In the genomic region with DNA sequence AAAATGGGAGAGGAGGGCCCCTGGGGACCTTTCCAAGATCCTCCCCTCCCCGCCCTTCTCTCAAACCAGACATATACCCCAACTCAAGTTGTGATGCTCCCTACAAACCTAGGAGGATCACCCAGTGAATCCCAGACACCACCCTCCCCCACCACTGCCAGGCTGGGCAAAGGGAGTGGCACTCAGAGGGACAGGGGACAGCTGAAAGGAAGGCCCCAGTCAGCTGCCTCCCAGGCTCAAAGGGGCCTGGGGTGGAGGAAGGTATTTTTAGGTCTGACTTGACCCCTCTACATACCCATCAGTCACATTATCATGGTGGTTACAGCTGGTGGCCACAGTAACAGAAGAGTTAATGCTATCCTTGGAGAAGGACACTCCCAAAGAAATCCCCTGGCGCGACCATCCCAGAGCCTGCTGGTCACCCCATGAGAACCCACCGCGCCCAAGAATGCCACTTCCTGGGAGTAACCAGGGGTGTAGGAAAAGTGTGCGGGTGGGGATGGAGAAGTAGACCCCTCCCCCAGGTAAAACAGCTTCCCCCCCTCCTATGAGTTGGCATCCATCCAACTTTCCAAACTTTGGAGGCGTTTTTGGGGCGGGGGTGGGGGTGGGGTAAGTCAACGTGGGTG, we compare ENCODE assay signal across 9 cellular contexts. TPM values are rescaled to one million over a fixed set of nuclear protein-coding genes. Genes with fewer than 3 reads are reported as not detected.
DNase-seq lines count a peak whose midpoint lies in the region; ATAC-seq and TF ChIP-seq lines count a peak whose summit lies in the region.
"Had no signal": no experiment of that assay in that cellular context is flagged by ENCODE, and none has a peak within 500 bp of the region (broad histone marks: within the 10 kb centered on the region; RNA-seq: fewer than 3 reads in every experiment).

No MANE protein-coding gene starts in this region.

- H3K9ac ChIP-seq in skeletal muscle tissue (ENCODE audit: low read depth in 1 of 3, low read length in 3 of 3): peak overlapping the region; percentile 63 to 89 (median 88)

- H3K36me3 ChIP-seq in SJCRH30 (peaks cover 25% of the 10 kb centered on the region), skeletal muscle tissue (ENCODE audit: control insufficient read depth in 3 of 3, insufficient read depth in 3 of 3, low read length in 3 of 3) (peaks cover 4 to 16% (median 10%) of the 10 kb centered on the region in 3 donors)

- DNase-seq in SJCRH30 (peak; percentile 71), fibroblast of pulmonary artery (ENCODE audit: low read depth) (no peak), mucosa of gallbladder (ENCODE audit: low spot score) (no peak)
- no peak for DNase-seq in stimulated activated CD4-positive, alpha-beta T cell treated with anti-CD3 and anti-CD28 coated beads, Interleukin-4, amount 100 ng/mL, for 24 hours

- H3K27me3 ChIP-seq in SJCRH30 (no peaks in the 10 kb centered on the region), skeletal muscle tissue (ENCODE audit: control insufficient read depth in 3 of 3, insufficient read depth in 3 of 3, low read length in 3 of 3) (no peaks in the 10 kb centered on the region)

- H3K4me3 ChIP-seq in GM08714 (ENCODE audit: low read length) (peak overlapping the region; percentile 28; the same call in 1 of the 2 replicates), SJCRH30 (peak overlapping the region; percentile 96), fibroblast of pulmonary artery (replicated peaks; ENCODE audit: low read depth, low read length) (peak overlapping the region; percentile 77), skeletal muscle tissue (ENCODE audit: low read length in 3 of 3) (peak overlapping the region; percentile 48 to 77 (median 72))

- H3K9me3 ChIP-seq in SJCRH30 (replicated peaks) (no peaks in the 10 kb centered on the region), skeletal muscle tissue (ENCODE audit: control insufficient read depth in 3 of 3, low read length in 3 of 3) (no peaks in the 10 kb centered on the region)

- peaks cover 26% of the 10 kb centered on the region for H3K4me1 ChIP-seq in SJCRH30
- peaks cover 67 to 70% (median 68%) of the 10 kb centered on the region in 3 donors for H3K4me1 ChIP-seq in skeletal muscle tissue (ENCODE audit: control insufficient read depth in 3 of 3, insufficient read depth in 3 of 3, low read length in 3 of 3)

- peak overlapping the region; percentile 64 for H3K27ac ChIP-seq in SJCRH30
- peak overlapping the region; percentile 99 for H3K27ac ChIP-seq in skeletal muscle tissue (ENCODE audit: low read depth, low read length)

- TF ChIP-seq CTCF in fibroblast of pulmonary artery (IDR thresholded peaks at IDR 0.05; ENCODE audit: low read length, missing control alignments): no peak

- no peak for ATAC-seq in GM18870 (IDR thresholded peaks at IDR 0.05; ENCODE audit: unreplicated experiment)
- ATAC-seq in GM21529 (IDR thresholded peaks at IDR 0.05; ENCODE audit: unreplicated experiment): no peak

RNA-seq across cellular contexts. Expression of gene CACNB1, which starts 1.2 kb away (rescaled TPM):
- 4.6 and 8.3 TPM in 2 replicates for total RNA-seq in SJCRH30 (2014; rRNA removed; shearing (Covaris generic))
- total RNA-seq in skeletal muscle tissue: 146 TPM
- total RNA-seq in mucosa of gallbladder: 6.4 TPM

RNA-seq across cellular contexts. Expression of gene RPL19, which starts 3.8 kb away (rescaled TPM):
- 2,386 and 2,441 TPM in 2 replicates for total RNA-seq in SJCRH30 (2014; rRNA removed; shearing (Covaris generic))
- total RNA-seq in skeletal muscle tissue: 1,766 TPM
- 1,121 TPM for total RNA-seq in mucosa of gallbladder

RNA-seq across cellular contexts. Expression of gene STAC2, which starts 29.4 kb away (rescaled TPM):
- total RNA-seq in SJCRH30 (2014; rRNA removed; shearing (Covaris generic)): not detected in 2 replicates
- total RNA-seq in skeletal muscle tissue (not detected), mucosa of gallbladder (1.3 TPM)

RNA-seq across cellular contexts. Expression of gene ARL5C, which starts 30.3 kb away (rescaled TPM):
- total RNA-seq in SJCRH30 (2014; rRNA removed; shearing (Covaris generic)): not detected in 2 replicates
- total RNA-seq in skeletal muscle tissue: under 0.01 TPM
- total RNA-seq in mucosa of gallbladder: not detected
- total RNA-seq: renal cortical epithelial cell had no signal

RNA-seq across cellular contexts. Expression of gene PLXDC1, which starts 44.9 kb away (rescaled TPM):
- 0.06 TPM in 1 of 2 replicates, not detected in the other for total RNA-seq in SJCRH30 (2014; rRNA removed; shearing (Covaris generic))
- total RNA-seq in skeletal muscle tissue (0.52 TPM), mucosa of gallbladder (21.2 TPM)
- total RNA-seq: renal cortical epithelial cell had no signal

Comparison
In these comparisons a context has a peak if more than half of its experiments do, and no peak if none do; other contexts are left out.
1. H3K4me3 ChIP-seq: peak in every context shown above with its lines; median percentile 96 in SJCRH30; 77 in fibroblast of pulmonary artery; 72 in skeletal muscle tissue; 28 in GM08714.
2. DNase-seq: peak in SJCRH30 (2 of 2); none in fibroblast of pulmonary artery (single experiment), mucosa of gallbladder (single experiment) and stimulated activated CD4-positive, alpha-beta T cell treated with anti-CD3 and anti-CD28 coated beads, Interleukin-4, amount 100 ng/mL, for 24 hours (single experiment).
3. RNA of gene CACNB1, which starts 1.2 kb away (total RNA-seq): 146 TPM in skeletal muscle tissue (single experiment); 4.6 to 8.3 TPM in SJCRH30 and 6.4 TPM in mucosa of gallbladder (single experiment); every median in the first group is over 10 times any median in the second.